28 cellular contexts compared by ENCODE assay signal in genomic region chr16:68346892-68347480, GRCh38. TPM values are rescaled to one million over a fixed set of nuclear protein-coding genes. Genes with fewer than 3 reads are reported as not detected.
DNase-seq lines count a peak whose midpoint lies in the region; ATAC-seq, FAIRE-seq and TF ChIP-seq lines count a peak whose summit lies in the region.
"Had no signal": no experiment of that assay in that cellular context is flagged by ENCODE, and none has a peak within 500 bp of the region (broad histone marks: within the 10 kb centered on the region; RNA-seq: fewer than 3 reads in every experiment).

No MANE protein-coding gene starts in this region.

- H3K27me3 ChIP-seq in BLaER1 treated with 17β-estradiol and CSF1 and Interleukin-3, amounts not matched to agents 10 nM and 100 nM: no peaks in the 10 kb centered on the region
- no peaks in the 10 kb centered on the region for H3K27me3 ChIP-seq in endodermal cell (ENCODE audit: control insufficient read depth, insufficient read depth, low read length, poor library complexity, severe bottlenecking)
- H3K27me3 ChIP-seq: dorsolateral prefrontal cortex, stomach, tibial nerve had no signal

- no peak for FAIRE-seq in GM12891 (lab: Jason Lieb, UNC)
- FAIRE-seq: astrocyte had no signal

- no peaks in the 10 kb centered on the region for H3K9me3 ChIP-seq in BLaER1 treated with 17β-estradiol and CSF1 and Interleukin-3, amounts not matched to agents 10 nM and 100 nM (replicated peaks in 1 of 11)
- no peaks in the 10 kb centered on the region for H3K9me3 ChIP-seq in endodermal cell (ENCODE audit: control insufficient read depth, low read length)
- H3K9me3 ChIP-seq: prostate gland, stomach, tibial nerve had no signal

- intact Hi-C loops in sciatic nerve (cut with DNase I): no loop called here

- H3K27me3 Mint-ChIP-seq in endodermal cell (ENCODE audit: insufficient read depth): no peaks in the 10 kb centered on the region
- no peaks in the 10 kb centered on the region for H3K27me3 Mint-ChIP-seq in activated CD4-positive, alpha-beta memory T cell treated with anti-CD3 and anti-CD28 coated beads, Interleukin-2, amount 10 ng/mL, durations not matched to agents 7 days and 5 days
- H3K27me3 Mint-ChIP-seq: activated naive CD4-positive, alpha-beta T cell treated with anti-CD3 and anti-CD28 coated beads, Interleukin-2, amount 10 ng/mL, durations not matched to agents 7 days and 5 days; central memory CD8-positive, alpha-beta T cell; naive B cell had no signal

- ATAC-seq in sciatic nerve (peak; percentile 18), HG02840 (IDR thresholded peaks at IDR 0.05; ENCODE audit: low FRiP score, unreplicated experiment) (no peak)
- ATAC-seq: left ventricle myocardium superior had no signal

- TF ChIP-seq CTCF in endodermal cell (conservative IDR thresholded peaks at IDR 0.05): no peak

- peaks cover 60% of the 10 kb centered on the region for H3K36me3 Mint-ChIP-seq in endodermal cell (ENCODE audit: low read depth)
- peaks cover 62% of the 10 kb centered on the region for H3K36me3 Mint-ChIP-seq in activated CD4-positive, alpha-beta memory T cell treated with anti-CD3 and anti-CD28 coated beads, Interleukin-2, amount 10 ng/mL, durations not matched to agents 7 days and 5 days (ENCODE audit: low read depth)

- H3K4me1 ChIP-seq in BLaER1 treated with 17β-estradiol and CSF1 and Interleukin-3, amounts not matched to agents 10 nM and 100 nM: peaks cover 29 to 72% (median 69%) of the 10 kb centered on the region in 10 experiments
- peaks cover 4% of the 10 kb centered on the region for H3K4me1 ChIP-seq in endodermal cell (ENCODE audit: control insufficient read depth, insufficient read depth, low read length)
- H3K4me1 ChIP-seq: prostate gland had no signal

- WGBS in endodermal cell (ENCODE audit: insufficient coverage in 1 of 2, insufficient read length in 1 of 2), 2 experiments: 89 to 96% methylated on average over 9 to 12 of the region's 12 CpGs

- no peaks in the 10 kb centered on the region for H3K4me1 Mint-ChIP-seq in endodermal cell
- H3K4me1 Mint-ChIP-seq in activated CD4-positive, alpha-beta memory T cell treated with anti-CD3 and anti-CD28 coated beads, Interleukin-2, amount 10 ng/mL, durations not matched to agents 7 days and 5 days: no peaks in the 10 kb centered on the region
- H3K4me1 Mint-ChIP-seq: naive B cell had no signal

- H3K9me3 Mint-ChIP-seq in endodermal cell: no peaks in the 10 kb centered on the region
- H3K9me3 Mint-ChIP-seq in activated CD4-positive, alpha-beta memory T cell treated with anti-CD3 and anti-CD28 coated beads, Interleukin-2, amount 10 ng/mL, durations not matched to agents 7 days and 5 days: no peaks in the 10 kb centered on the region
- H3K9me3 Mint-ChIP-seq: activated naive CD4-positive, alpha-beta T cell treated with anti-CD3 and anti-CD28 coated beads, Interleukin-2, amount 10 ng/mL, durations not matched to agents 7 days and 5 days; activated T-helper 1 cell treated with anti-CD3 and anti-CD28 coated beads, Interleukin-12 subunit alpha, Interleukin-12 subunit beta, Interleukin-2, Interleukin-4 antibody, amounts not matched to agents 30 ng/mL and 10 ng/mL and 1 ng/mL, durations not matched to agents 14 hours and 24 hours and 36 hours; central memory CD8-positive, alpha-beta T cell; naive B cell had no signal

- peak overlapping the region in 7 of 11 experiments; percentile 0 to 60 (median 14); a peak in 4 of 22 replicates for H3K9ac ChIP-seq in BLaER1 treated with 17β-estradiol and CSF1 and Interleukin-3, amounts not matched to agents 10 nM and 100 nM
- no peak overlapping the region for H3K9ac ChIP-seq in endodermal cell (ENCODE audit: extremely low read depth, low read length, poor library complexity, severe bottlenecking)

- H3K4me3 Mint-ChIP-seq in endodermal cell: no peak overlapping the region
- no peak overlapping the region for H3K4me3 Mint-ChIP-seq in activated CD4-positive, alpha-beta memory T cell treated with anti-CD3 and anti-CD28 coated beads, Interleukin-2, amount 10 ng/mL, durations not matched to agents 7 days and 5 days
- H3K4me3 Mint-ChIP-seq: activated naive CD4-positive, alpha-beta T cell treated with anti-CD3 and anti-CD28 coated beads, Interleukin-2, amount 10 ng/mL, durations not matched to agents 7 days and 5 days; activated T-helper 1 cell treated with anti-CD3 and anti-CD28 coated beads, Interleukin-12 subunit alpha, Interleukin-12 subunit beta, Interleukin-2, Interleukin-4 antibody, amounts not matched to agents 30 ng/mL and 10 ng/mL and 1 ng/mL, durations not matched to agents 14 hours and 24 hours and 36 hours; central memory CD8-positive, alpha-beta T cell; naive B cell had no signal

- CTCF ChIA-PET in activated CD4-positive, alpha-beta memory T cell treated with anti-CD3 and anti-CD28 coated beads, Interleukin-2, amount 10 ng/mL, durations not matched to agents 7 days and 5 days (lab: Charles Lee): no interaction called here

- H3K4me2 ChIP-seq in BLaER1 treated with 17β-estradiol and CSF1 and Interleukin-3, amounts not matched to agents 10 nM and 100 nM: peak overlapping the region; percentile 57 to 84 (median 77)

- peaks cover 47 to 92% (median 77%) of the 10 kb centered on the region in 11 experiments for H3K36me3 ChIP-seq in BLaER1 treated with 17β-estradiol and CSF1 and Interleukin-3, amounts not matched to agents 10 nM and 100 nM
- peaks cover 82% of the 10 kb centered on the region for H3K36me3 ChIP-seq in endodermal cell (ENCODE audit: control insufficient read depth, insufficient read depth, low read length)

- H3K27ac Mint-ChIP-seq in endodermal cell: peak overlapping the region; percentile 52
- H3K27ac Mint-ChIP-seq in activated CD4-positive, alpha-beta memory T cell treated with anti-CD3 and anti-CD28 coated beads, Interleukin-2, amount 10 ng/mL, durations not matched to agents 7 days and 5 days: no peak overlapping the region
- H3K27ac Mint-ChIP-seq: activated naive CD4-positive, alpha-beta T cell treated with anti-CD3 and anti-CD28 coated beads, Interleukin-2, amount 10 ng/mL, durations not matched to agents 7 days and 5 days; activated T-helper 1 cell treated with anti-CD3 and anti-CD28 coated beads, Interleukin-12 subunit alpha, Interleukin-12 subunit beta, Interleukin-2, Interleukin-4 antibody, amounts not matched to agents 30 ng/mL and 10 ng/mL and 1 ng/mL, durations not matched to agents 14 hours and 24 hours and 36 hours had no signal

- peaks cover 0 to 36% (median 14%) of the 10 kb centered on the region in 11 experiments; a peak in 14 of 22 replicates for H4K20me1 ChIP-seq in BLaER1 treated with 17β-estradiol and CSF1 and Interleukin-3, amounts not matched to agents 10 nM and 100 nM

- no peak for TF ChIP-seq POLR2A in GM12891 (IDR thresholded peaks at IDR 0.05; ENCODE audit: low read depth, low read length)

- in situ Hi-C loops in G401 (cut with HindIII; ENCODE audit: low sequenced_read_pairs): no loop called here

- H3K27ac ChIP-seq in BLaER1 treated with 17β-estradiol and CSF1 and Interleukin-3, amounts not matched to agents 10 nM and 100 nM: peak overlapping the region in 5 of 11 experiments; percentile 1 to 48 (median 18); a peak in 4 of 22 replicates
- H3K27ac ChIP-seq in endodermal cell (ENCODE audit: low read depth, low read length): no peak overlapping the region
- H3K27ac ChIP-seq: prostate gland, stomach, tibial nerve, VCaP had no signal

- DNase-seq in G401 (ENCODE audit: low spot score) (peak; percentile 48), endodermal cell (no peak), sciatic nerve (ENCODE audit: low spot score) (no peak), GM12891 (ENCODE audit: insufficient read length, low spot score) (no peak)
- no peak for DNase-seq in activated CD4-positive, alpha-beta memory T cell treated with anti-CD3 and anti-CD28 coated beads, Interleukin-2, amount 10 ng/mL, durations not matched to agents 7 days and 5 days
- DNase-seq: activated CD4-positive, alpha-beta T cell treated with anti-CD3 and anti-CD28 coated beads for 4 hours; activated naive CD4-positive, alpha-beta T cell treated with anti-CD3 and anti-CD28 coated beads, Interleukin-2, amount 10 ng/mL, durations not matched to agents 7 days and 5 days; C1 segment of cervical spinal cord; Calu3; DMS79 treated with DMSO at 0.1 percent for 48 hours; dorsolateral prefrontal cortex; Kasumi-1; left ventricle myocardium superior; MV-4-11; naive B cell; NCI-H146; NCI-H446 treated with DMSO at 0.1 percent for 48 hours; NCI-H82; stomach; T-helper 9 cell had no signal

- H3K4me3 ChIP-seq in BLaER1 treated with 17β-estradiol and CSF1 and Interleukin-3, amounts not matched to agents 10 nM and 100 nM: no peak overlapping the region
- H3K4me3 ChIP-seq in endodermal cell (ENCODE audit: low read length): no peak overlapping the region
- H3K4me3 ChIP-seq: dorsolateral prefrontal cortex, prostate gland, stomach, tibial nerve had no signal

- POLR2A ChIA-PET in activated CD4-positive, alpha-beta memory T cell treated with anti-CD3 and anti-CD28 coated beads, Interleukin-2, amount 10 ng/mL, durations not matched to agents 7 days and 5 days (lab: Charles Lee): no interaction called here

TF ChIP-seq in GM12891, 5 proteins besides CTCF, POLR2A, EP300 and RAD21:
- no peak for TF ChIP-seq SPI1 (IDR thresholded peaks at IDR 0.05; ENCODE audit: low read depth, low read length)
- TF ChIP-seq POU2F2 (IDR thresholded peaks at IDR 0.05; ENCODE audit: low read depth, low read length): no peak
- TF ChIP-seq POLR2AphosphoS5 (IDR thresholded peaks at IDR 0.05; ENCODE audit: low read depth, low read length): no peak
- TF ChIP-seq PAX5 (IDR thresholded peaks at IDR 0.05; ENCODE audit: insufficient read depth, low read length, severe bottlenecking): no peak
- no peak for TF ChIP-seq TAF1 (IDR thresholded peaks at IDR 0.05; ENCODE audit: low read depth, low read length)

RNA-seq across cellular contexts. Expression of gene PRMT7, which starts 36.2 kb away (rescaled TPM):
- total RNA-seq in G401 (2014; rRNA removed; shearing (Covaris generic)): 75.9 and 85.9 TPM in 2 replicates
- 10 to 100 TPM; 63.9 to 68.5 TPM for total RNA-seq in endodermal cell
- polyA plus RNA-seq in endodermal cell (2013, experiment 1 of 2): 41.9 TPM
- polyA plus RNA-seq in endodermal cell (2013, experiment 2 of 2): 41.1 TPM
- total RNA-seq in sciatic nerve: 58.9 TPM
- total RNA-seq in activated CD4-positive, alpha-beta memory T cell treated with anti-CD3 and anti-CD28 coated beads, Interleukin-2, amount 10 ng/mL, durations not matched to agents 7 days and 5 days: 10 to 100 TPM; 50.4 to 52.2 TPM
- 49.7 TPM for polyA plus RNA-seq in GM12891 (2012; ENCODE audit: low read depth, missing spikeins)

RNA-seq across cellular contexts. Expression of gene SLC7A6OS, which starts 36.2 kb away (rescaled TPM):
- total RNA-seq in G401 (2014; rRNA removed; shearing (Covaris generic)): 16.7 and 23.7 TPM in 2 replicates
- total RNA-seq in endodermal cell: 10 to 100 TPM; 22.5 to 26.0 TPM
- 20.1 TPM for polyA plus RNA-seq in endodermal cell (2013, experiment 1 of 2)
- polyA plus RNA-seq in endodermal cell (2013, experiment 2 of 2): 19.2 TPM
- total RNA-seq in sciatic nerve: 22.9 TPM
- total RNA-seq in activated CD4-positive, alpha-beta memory T cell treated with anti-CD3 and anti-CD28 coated beads, Interleukin-2, amount 10 ng/mL, durations not matched to agents 7 days and 5 days: 10 to 100 TPM; 30.4 to 31.2 TPM
- 14.2 TPM for polyA plus RNA-seq in GM12891 (2012; ENCODE audit: low read depth, missing spikeins)
